In genomic region chr1:177969109-177969508, GRCh38 we compare ENCODE assay signal across 20 cellular contexts. TPM values are rescaled to one million over a fixed set of nuclear protein-coding genes. Genes with fewer than 3 reads are reported as not detected.
DNase-seq lines count a peak whose midpoint lies in the region; ATAC-seq and TF ChIP-seq lines count a peak whose summit lies in the region.
"Had no signal": no experiment of that assay in that cellular context is flagged by ENCODE, and none has a peak within 500 bp of the region (broad histone marks: within the 10 kb centered on the region; RNA-seq: fewer than 3 reads in every experiment).

No MANE protein-coding gene starts in this region.

- DNase-seq in Calu3 = no peak
- peak; percentile 35 to 83 (median 70) for DNase-seq in adrenal gland
- DNase-seq in hepatocyte (ENCODE audit: low spot score) = peak; percentile 65
- no peak for DNase-seq in psoas muscle
- no peak for DNase-seq in NCI-H2081 (lab: John Stamatoyannopoulos, UW)
- no peak for DNase-seq in GM10248 (ENCODE audit: extremely low spot score)
- DNase-seq in NCI-H1417 (lab: John Stamatoyannopoulos, UW) = no peak
- DNase-seq in activated CD4-positive, alpha-beta T cell treated with anti-CD3 and anti-CD28 coated beads for 4 hours = no peak
- DNase-seq: ACHN, AML-193, DMS153, HFFc6, NCI-H1092 treated with DMSO at 0.1 percent for 48 hours, NCI-H1694 treated with DMSO at 0.1 percent for 48 hours, NCI-H446, NCI-H69 had no signal

- H3K9me3 ChIP-seq in adrenal gland (replicated peaks in 1 of 3) (no peaks in the 10 kb centered on the region), hepatocyte (ENCODE audit: low read depth) (no peaks in the 10 kb centered on the region), psoas muscle (no peaks in the 10 kb centered on the region)

- no peaks in the 10 kb centered on the region for H3K9me3 Mint-ChIP-seq in Calu3 (ENCODE audit: low read depth, unreplicated experiment)
- H3K9me3 Mint-ChIP-seq: HFFc6 had no signal

- H4K20me1 ChIP-seq in hepatocyte (ENCODE audit: insufficient read depth, poor library complexity, severe bottlenecking) = no peaks in the 10 kb centered on the region

- H3K4me1 Mint-ChIP-seq in Calu3 (ENCODE audit: low read depth, unreplicated experiment) = peaks cover 19% of the 10 kb centered on the region
- H3K4me1 Mint-ChIP-seq: CD14-positive monocyte had no signal

- H3K36me3 ChIP-seq in adrenal gland (replicated peaks in 1 of 2) = no peaks in the 10 kb centered on the region
- no peaks in the 10 kb centered on the region for H3K36me3 ChIP-seq in hepatocyte (replicated peaks; ENCODE audit: insufficient read depth, low read depth)
- H3K36me3 ChIP-seq in psoas muscle (ENCODE audit: insufficient read depth in 1 of 2, low read depth in 1 of 2) = peaks cover 6 to 48% of the 10 kb centered on the region in 2 donors

- POLR2A ChIA-PET in GM10248 (lab: Yijun Ruan, JAX) = no interaction called here

- H3K27ac ChIP-seq in adrenal gland = peak overlapping the region in 2 of 5 donors; percentile 3 to 41
- H3K27ac ChIP-seq in hepatocyte = peak overlapping the region; percentile 97
- H3K27ac ChIP-seq in psoas muscle = no peak overlapping the region
- H3K27ac ChIP-seq: KMS-11, SK-N-MC had no signal

- H3K79me2 ChIP-seq in hepatocyte = no peaks in the 10 kb centered on the region

- ATAC-seq in psoas muscle = peak in 3 of 4 donors; percentile 38 to 68 (median 40)

- TF ChIP-seq POLR2A in adrenal gland (IDR thresholded peaks at IDR 0.05) = no peak

- intact Hi-C loops in Calu3 (cut with micrococcal nuclease; ENCODE audit: unreplicated experiment) (no loop called here), adrenal gland (cut with DNase I) (no loop called here), psoas muscle (cut with DNase I) (loop anchor here (5.0 to 10.0 kb wide), 2 partner anchors 83 to 216 kb away; no protein-coding TSS in a partner anchor)

- no peaks in the 10 kb centered on the region for H3K27me3 ChIP-seq in adrenal gland
- H3K27me3 ChIP-seq in hepatocyte = no peaks in the 10 kb centered on the region
- H3K27me3 ChIP-seq in psoas muscle (ENCODE audit: insufficient read depth in 3 of 3, low read length in 2 of 3) = no peaks in the 10 kb centered on the region

- CTCF ChIA-PET in Calu3 (lab: Charles Lee) (interaction anchor here (1.1 to 1.2 kb wide), 3 partner anchors 46 to 69 kb away, joined by 3 to 4 read pairs (median 3); no protein-coding TSS in a partner anchor), GM10248 (lab: Yijun Ruan, JAX) (interaction anchor here (0.9 kb wide), 1 partner anchor 11 kb away, joined by 3 read pairs; no protein-coding TSS in a partner anchor)

- 35 to 57% (median 44%) methylated on average over 5 of the region's 5 CpGs for WGBS in adrenal gland, 4 donors
- WGBS in hepatocyte (ENCODE audit: low lambda C conversion rate, missing lambda C conversion rate) = 70% methylated on average over 5 of the region's 5 CpGs
- 38 to 51% (median 40%) methylated on average over 5 of the region's 5 CpGs for WGBS in psoas muscle, 3 donors

- H3K27ac Mint-ChIP-seq in Calu3 (ENCODE audit: unreplicated experiment) = peak overlapping the region; percentile 94
- H3K27ac Mint-ChIP-seq: CD14-positive monocyte, HFFc6 had no signal

- H3K4me2 ChIP-seq in hepatocyte = peak overlapping the region; percentile 58
- H3K4me2 ChIP-seq: KMS-11 had no signal

- no TSS peak for BruUV-seq in Calu3 (replicated peaks; lab: Mats Ljungman, UMichigan)

- no peak overlapping the region for H2AFZ ChIP-seq in hepatocyte

- H3K4me3 ChIP-seq in adrenal gland = no peak overlapping the region
- H3K4me3 ChIP-seq in hepatocyte = no peak overlapping the region
- H3K4me3 ChIP-seq in psoas muscle = no peak overlapping the region
- H3K4me3 ChIP-seq: SK-N-MC had no signal

- TF ChIP-seq CTCF in Calu3 (IDR thresholded peaks at IDR 0.05; ENCODE audit: unreplicated experiment) (no peak), adrenal gland (IDR thresholded peaks at IDR 0.05) (no peak), hepatocyte (IDR thresholded peaks at IDR 0.05; ENCODE audit: poor library complexity) (no peak), psoas muscle (IDR thresholded peaks at IDR 0.05) (no peak), GM10248 (IDR thresholded peaks at IDR 0.05; ENCODE audit: control extremely low read depth, extremely low read depth, low read depth, missing control alignments) (no peak)

- peaks cover 9 to 10% of the 10 kb centered on the region in 2 donors for H3K4me1 ChIP-seq in adrenal gland (replicated peaks in 1 of 2)
- peaks cover 11% of the 10 kb centered on the region for H3K4me1 ChIP-seq in hepatocyte (ENCODE audit: insufficient read depth)
- H3K4me1 ChIP-seq in psoas muscle = no peaks in the 10 kb centered on the region

- H3K27me3 Mint-ChIP-seq in Calu3 (ENCODE audit: unreplicated experiment) = no peaks in the 10 kb centered on the region

- H3K4me3 Mint-ChIP-seq in Calu3 (ENCODE audit: low read depth, unreplicated experiment) = peak overlapping the region; percentile 77
- H3K4me3 Mint-ChIP-seq: CD14-positive monocyte, HFFc6 had no signal

- H3K9me2 ChIP-seq in hepatocyte (replicated peaks; ENCODE audit: insufficient read depth) = no peaks in the 10 kb centered on the region

- H3K36me3 Mint-ChIP-seq in Calu3 (ENCODE audit: insufficient read depth, unreplicated experiment) = peaks cover 8% of the 10 kb centered on the region

RNA-seq across cellular contexts. Expression of gene SEC16B, which starts 0.7 kb away (rescaled TPM):
- total RNA-seq in Calu3 (2022) (4.2 and 6.2 TPM in 2 replicates), adrenal gland (10 to 100 TPM in 1 of 8 donors, 1 to 10 TPM in 6, under 1 TPM in 1; 0.87 to 64.5 (median 3.5) TPM), hepatocyte (8.4 and 8.5 TPM in 2 replicates), psoas muscle (1 to 10 TPM in 2 of 4 donors, under 1 TPM in 2; 0.42 to 2.3 (median 1.2) TPM)
- polyA plus RNA-seq in adrenal gland (10 to 100 TPM in 2 of 3 donors, 1 to 10 TPM in 1; 9.2 to 14.2 (median 14.0) TPM), hepatocyte (6.5 and 9.1 TPM in 2 replicates), psoas muscle (1 to 10 TPM in 1 of 3 donors, under 1 TPM in 2; 0.75 to 1.1 (median 0.81) TPM)
- total RNA-seq: MCF 10A had no signal

Comparison
In these comparisons a context has a peak if more than half of its experiments do, and no peak if none do; other contexts are left out.
1. DNase-seq: peak in adrenal gland (7 of 7) and hepatocyte (single experiment); none in Calu3 (single experiment), psoas muscle (0 of 2), NCI-H2081 (0 of 2), GM10248 (single experiment), NCI-H1417 (0 of 3) and activated CD4-positive, alpha-beta T cell treated with anti-CD3 and anti-CD28 coated beads for 4 hours (0 of 2).
2. intact Hi-C loops: an anchor here in psoas muscle (5.0 to 10.0 kb wide); none called in Calu3 and adrenal gland.